In genomic region chr22:41217553-41218157, GRCh38 we compare ENCODE assay signal across 8 cellular contexts.
DNase-seq lines count a peak whose midpoint lies in the region; ATAC-seq and TF ChIP-seq lines count a peak whose summit lies in the region.

No MANE protein-coding gene starts in this region.

- peak overlapping the region; percentile 89 to 95 (median 91) for H3K27ac Mint-ChIP-seq in nephron

- peak overlapping the region in 2 of 3 experiments; percentile 27 to 54 for H3K4me3 Mint-ChIP-seq in nephron

- DNase-seq in NCI-H1105 treated with DMSO at 0.1 percent for 48 hours (lab: John Stamatoyannopoulos, UW) (peak; percentile 77), fibroblast of gingiva (ENCODE audit: low read depth) (peak; percentile 89), kidney glomerular epithelial cell (lab: John Stamatoyannopoulos, UW) (no peak), NCI-H446 treated with DMSO at 0.1 percent for 48 hours (lab: John Stamatoyannopoulos, UW) (no peak)
- DNase-seq in activated CD4-positive, alpha-beta T cell treated with anti-CD3 and anti-CD28 coated beads, Interleukin-2, amount 50 U/mL, for 1 hour = peak; percentile 23

- no peak for TF ChIP-seq CTCF in nephron (IDR thresholded peaks at IDR 0.05; ENCODE audit: unreplicated experiment in 3 of 3)

- ATAC-seq in GM18498 (IDR thresholded peaks at IDR 0.05; ENCODE audit: unreplicated experiment) = peak; percentile 60
- no peak for ATAC-seq in HG02571 (IDR thresholded peaks at IDR 0.05; ENCODE audit: unreplicated experiment)

- peaks cover 66% of the 10 kb centered on the region for H3K36me3 Mint-ChIP-seq in nephron (ENCODE audit: low read depth)

- H3K27me3 Mint-ChIP-seq in nephron (ENCODE audit: low read depth) = no peaks in the 10 kb centered on the region

- peaks cover 14% of the 10 kb centered on the region for H3K4me1 Mint-ChIP-seq in nephron

- H3K9me3 Mint-ChIP-seq in nephron = peaks cover 18% of the 10 kb centered on the region

Comparison
In these comparisons a context has a peak if more than half of its experiments do, and no peak if none do; other contexts are left out.
1. DNase-seq: peak in NCI-H1105 treated with DMSO at 0.1 percent for 48 hours (single experiment), activated CD4-positive, alpha-beta T cell treated with anti-CD3 and anti-CD28 coated beads, Interleukin-2, amount 50 U/mL, for 1 hour (single experiment) and fibroblast of gingiva (single experiment); none in kidney glomerular epithelial cell (single experiment) and NCI-H446 treated with DMSO at 0.1 percent for 48 hours (single experiment).